9 cellular contexts compared by ENCODE assay signal in the genomic region with DNA sequence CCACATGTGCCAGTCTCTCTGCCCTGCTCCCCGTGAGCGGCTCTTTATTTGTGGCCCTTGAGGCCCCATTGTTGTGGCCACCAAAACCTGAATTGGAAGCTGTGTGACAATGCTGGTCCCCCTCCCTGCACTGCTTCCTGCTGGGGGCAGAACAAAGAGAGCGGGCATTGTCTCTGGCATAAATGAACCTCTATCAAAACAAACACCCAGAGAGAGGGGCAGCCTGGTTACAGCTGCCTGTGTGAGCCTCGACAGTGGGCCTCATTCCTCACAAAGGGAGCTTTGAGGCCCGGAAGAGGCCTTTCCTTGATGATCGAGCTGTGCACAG.
DNase-seq lines count a peak whose midpoint lies in the region; ATAC-seq and TF ChIP-seq lines count a peak whose summit lies in the region.
"Had no signal": no experiment of that assay in that cellular context is flagged by ENCODE, and none has a peak within 500 bp of the region (broad histone marks: within the 10 kb centered on the region; RNA-seq: fewer than 3 reads in every experiment).

No MANE protein-coding gene starts in this region.

- H3K27ac ChIP-seq in heart left ventricle (peak overlapping the region in 8 of 12 donors; percentile 10 to 70 (median 45)), lung (ENCODE audit: low read depth in 1 of 2, low read length in 1 of 2) (peak overlapping the region; percentile 15 to 74), transverse colon (peak overlapping the region; percentile 10 to 78 (median 78)), left lung (peak overlapping the region in 1 of 2 donors; percentile 33)

- no peak overlapping the region for H3K4me3 ChIP-seq in heart left ventricle
- H3K4me3 ChIP-seq in lung, result no peak overlapping the region
- H3K4me3 ChIP-seq in transverse colon, result no peak overlapping the region
- H3K4me3 ChIP-seq in left lung, result no peak overlapping the region

- DNase-seq in heart left ventricle (no peak), left ventricle myocardium superior (no peak), lung (ENCODE audit: low spot score) (no peak), transverse colon (no peak), left lung (no peak)
- no peak for DNase-seq in activated naive CD8-positive, alpha-beta T cell treated with anti-CD3 and anti-CD28 coated beads for 36 hours

- H3K4me1 ChIP-seq in heart left ventricle, result peaks cover 6 to 66% (median 35%) of the 10 kb centered on the region in 12 donors
- peaks cover 28% of the 10 kb centered on the region in 2 donors for H3K4me1 ChIP-seq in lung (ENCODE audit: control insufficient read depth in 2 of 2, insufficient read depth in 2 of 2, low read length in 2 of 2)
- peaks cover 14 to 58% (median 46%) of the 10 kb centered on the region in 4 donors for H3K4me1 ChIP-seq in transverse colon
- H3K4me1 ChIP-seq in left lung, result peaks cover 27 to 34% of the 10 kb centered on the region in 2 donors

- peak overlapping the region; percentile 11 for H3K4me3 Mint-ChIP-seq in activated naive CD8-positive, alpha-beta T cell treated with anti-CD3 and anti-CD28 coated beads for 36 hours

- H3K27ac Mint-ChIP-seq in activated naive CD8-positive, alpha-beta T cell treated with anti-CD3 and anti-CD28 coated beads for 36 hours, result peak overlapping the region; percentile 26

- H3K27me3 ChIP-seq in heart left ventricle (no peaks in the 10 kb centered on the region), lung (ENCODE audit: control insufficient read depth, insufficient read depth) (no peaks in the 10 kb centered on the region), transverse colon (no peaks in the 10 kb centered on the region), left lung (no peaks in the 10 kb centered on the region)
- H3K27me3 ChIP-seq: gastrocnemius medialis had no signal

- no peaks in the 10 kb centered on the region for H3K9me3 Mint-ChIP-seq in activated naive CD8-positive, alpha-beta T cell treated with anti-CD3 and anti-CD28 coated beads for 36 hours

- in situ Hi-C loops in transverse colon (cut with MboI; ENCODE audit: low pct_ligation_motif_present in 1 of 4, low pct_unique_long_range_greater_than_20kb in 1 of 4, low sequenced_read_pairs in 3 of 4), result no loop called here

- peaks cover 42% of the 10 kb centered on the region for H3K4me1 Mint-ChIP-seq in activated naive CD8-positive, alpha-beta T cell treated with anti-CD3 and anti-CD28 coated beads for 36 hours

- peaks cover 3% of the 10 kb centered on the region for H3K36me3 Mint-ChIP-seq in activated naive CD8-positive, alpha-beta T cell treated with anti-CD3 and anti-CD28 coated beads for 36 hours

- 51 to 64% (median 58%) methylated on average over 6 of the region's 6 CpGs for WGBS in heart left ventricle, 4 donors
- WGBS in lung, 2 donors, result 31 to 47% methylated on average over 6 of the region's 6 CpGs
- WGBS in transverse colon (ENCODE audit: low coverage in 1 of 2), 2 donors, result 40 to 45% methylated on average over 1 to 6 of the region's 6 CpGs

- H3K9me3 ChIP-seq in heart left ventricle (no peaks in the 10 kb centered on the region), lung (ENCODE audit: control insufficient read depth in 2 of 2, insufficient read depth in 1 of 2, low read length in 1 of 2) (no peaks in the 10 kb centered on the region), transverse colon (no peaks in the 10 kb centered on the region), left lung (no peaks in the 10 kb centered on the region)
- H3K9me3 ChIP-seq: gastrocnemius medialis had no signal

- TF ChIP-seq EP300 in transverse colon (IDR thresholded peaks at IDR 0.05; ENCODE audit: low read depth), result no peak

- H3K27me3 Mint-ChIP-seq in activated naive CD8-positive, alpha-beta T cell treated with anti-CD3 and anti-CD28 coated beads for 36 hours, result no peaks in the 10 kb centered on the region

- no peaks in the 10 kb centered on the region for H3K36me3 ChIP-seq in heart left ventricle
- H3K36me3 ChIP-seq in lung (ENCODE audit: control insufficient read depth in 2 of 2, insufficient read depth in 2 of 2, low read length in 2 of 2), result no peaks in the 10 kb centered on the region
- H3K36me3 ChIP-seq in transverse colon, result no peaks in the 10 kb centered on the region
- H3K36me3 ChIP-seq in left lung, result no peaks in the 10 kb centered on the region
- H3K36me3 ChIP-seq: gastrocnemius medialis had no signal

- intact Hi-C loops in heart left ventricle (cut with DNase I), result loop anchor here in 2 of 10 donors (5.0 kb wide), 1 partner anchor 46 kb away; no protein-coding TSS in a partner anchor
- intact Hi-C loops in left ventricle myocardium superior (cut with micrococcal nuclease), result no loop called here
- intact Hi-C loops in transverse colon (cut with DNase I; ENCODE audit: low total_unique reads), result no loop called here
- intact Hi-C loops in left lung (cut with DNase I), result no loop called here

- ATAC-seq in heart left ventricle (peak in 1 of 4 donors; percentile 3), left ventricle myocardium superior (no peak), lung (ENCODE audit: insufficient read depth, low FRiP score) (no peak), left lung (no peak), HG03095 (IDR thresholded peaks at IDR 0.05; ENCODE audit: unreplicated experiment) (no peak), HG02870 (IDR thresholded peaks at IDR 0.05; ENCODE audit: unreplicated experiment) (no peak)

- TF ChIP-seq CTCF in heart left ventricle (IDR thresholded peaks at IDR 0.05), result no peak
- TF ChIP-seq CTCF in lung (IDR thresholded peaks at IDR 0.05; ENCODE audit: control extremely low read depth, extremely low read depth), result no peak
- TF ChIP-seq CTCF in transverse colon (IDR thresholded peaks at IDR 0.05), result no peak
- TF ChIP-seq CTCF in left lung (IDR thresholded peaks at IDR 0.05), result no peak

- TF ChIP-seq POLR2A in heart left ventricle (IDR thresholded peaks at IDR 0.05) (no peak), transverse colon (IDR thresholded peaks at IDR 0.05) (no peak)
